In genomic region chr2:238701907-238702206, GRCh38 we compare ENCODE assay signal across 19 cellular contexts.
"Had no signal": no experiment of that assay in that cellular context is flagged by ENCODE, and none has a peak within 500 bp of the region (broad histone marks: within the 10 kb centered on the region; RNA-seq: fewer than 3 reads in every experiment).

No MANE protein-coding gene starts in this region.

- H3K9me3 ChIP-seq: lower lobe of right lung, pancreas, tibial artery had no signal

- FAIRE-seq: islet of Langerhans, pancreas, TTC549 had no signal

- H3K36me3 ChIP-seq: lower lobe of right lung, pancreas, tibial artery had no signal

- ATAC-seq: activated T-helper 17 cell treated with anti-CD3 and anti-CD28 coated beads, Interleukin-2, amount 50 U/mL, for 72 hours; foreskin keratinocyte; left colon; lower lobe of right lung; pancreas had no signal

- H3K27ac ChIP-seq: dorsolateral prefrontal cortex, foreskin keratinocyte, pancreas, tibial artery had no signal

- H3K4me3 ChIP-seq: dorsolateral prefrontal cortex, lower lobe of right lung, pancreas, tibial artery had no signal

- DNase-seq: activated CD4-positive, alpha-beta memory T cell treated with anti-CD3 and anti-CD28 coated beads for 36 hours; activated naive CD4-positive, alpha-beta T cell; activated naive CD8-positive, alpha-beta T cell treated with anti-CD3 and anti-CD28 coated beads for 36 hours; activated T-cell treated with anti-CD3 and anti-CD28 coated beads, Interleukin-2, amount 50 U/mL, for 1 hour; amniotic stem cell; foreskin keratinocyte; hippocampal formation; left colon; lower lobe of right lung; pancreas; stimulated activated CD4-positive, alpha-beta T cell treated with anti-CD3 and anti-CD28 coated beads, Interleukin-12 subunit alpha, Interleukin-12 subunit beta, amount 100 ng/mL, for 4 hours; stimulated activated CD4-positive, alpha-beta T cell treated with anti-CD3 and anti-CD28 coated beads, Interleukin-1b, Interleukin-23, amount 100 ng/mL, for 48 hours; stimulated activated naive CD4-positive, alpha-beta T cell treated with Interleukin-2 at 50 U/mL for 16 hours; substantia nigra had no signal

- H3K27me3 ChIP-seq: dorsolateral prefrontal cortex, foreskin keratinocyte, pancreas, tibial artery had no signal

- H3K4me1 ChIP-seq: foreskin keratinocyte, pancreas had no signal
